In the genomic region with DNA sequence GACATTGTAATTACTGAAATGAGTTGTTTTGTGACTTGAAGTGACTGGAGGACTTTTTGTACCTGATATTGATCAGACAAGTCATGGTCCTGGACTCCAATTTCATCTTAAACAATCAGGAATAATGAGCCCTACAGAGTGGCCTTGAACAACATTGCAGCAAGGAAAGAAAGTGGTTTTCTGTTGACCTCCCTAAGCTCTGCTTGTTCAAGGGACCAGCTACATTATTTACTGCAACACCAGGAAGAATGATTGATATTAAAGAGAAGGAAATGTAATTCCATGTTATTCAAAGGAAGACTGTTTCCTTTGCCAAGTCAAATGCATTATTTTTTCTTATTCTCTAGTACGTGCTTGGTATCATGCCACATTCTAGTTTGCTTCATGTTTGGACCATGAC, we compare ENCODE assay signal across 3 cellular contexts.
TF ChIP-seq lines count a peak whose summit lies in the region.

No MANE protein-coding gene starts in this region.

TF ChIP-seq in WTC11, 78 proteins besides CTCF, POLR2A, EP300 and RAD21 (continued from another document):
- TF ChIP-seq, protein P1, sequence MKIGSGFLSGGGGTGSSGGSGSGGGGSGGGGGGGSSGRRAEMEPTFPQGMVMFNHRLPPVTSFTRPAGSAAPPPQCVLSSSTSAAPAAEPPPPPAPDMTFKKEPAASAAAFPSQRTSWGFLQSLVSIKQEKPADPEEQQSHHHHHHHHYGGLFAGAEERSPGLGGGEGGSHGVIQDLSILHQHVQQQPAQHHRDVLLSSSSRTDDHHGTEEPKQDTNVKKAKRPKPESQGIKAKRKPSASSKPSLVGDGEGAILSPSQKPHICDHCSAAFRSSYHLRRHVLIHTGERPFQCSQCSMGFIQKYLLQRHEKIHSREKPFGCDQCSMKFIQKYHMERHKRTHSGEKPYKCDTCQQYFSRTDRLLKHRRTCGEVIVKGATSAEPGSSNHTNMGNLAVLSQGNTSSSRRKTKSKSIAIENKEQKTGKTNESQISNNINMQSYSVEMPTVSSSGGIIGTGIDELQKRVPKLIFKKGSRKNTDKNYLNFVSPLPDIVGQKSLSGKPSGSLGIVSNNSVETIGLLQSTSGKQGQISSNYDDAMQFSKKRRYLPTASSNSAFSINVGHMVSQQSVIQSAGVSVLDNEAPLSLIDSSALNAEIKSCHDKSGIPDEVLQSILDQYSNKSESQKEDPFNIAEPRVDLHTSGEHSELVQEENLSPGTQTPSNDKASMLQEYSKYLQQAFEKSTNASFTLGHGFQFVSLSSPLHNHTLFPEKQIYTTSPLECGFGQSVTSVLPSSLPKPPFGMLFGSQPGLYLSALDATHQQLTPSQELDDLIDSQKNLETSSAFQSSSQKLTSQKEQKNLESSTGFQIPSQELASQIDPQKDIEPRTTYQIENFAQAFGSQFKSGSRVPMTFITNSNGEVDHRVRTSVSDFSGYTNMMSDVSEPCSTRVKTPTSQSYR (CRISPR knock-in tag; IDR thresholded peaks at IDR 0.05) = no peak
- TF ChIP-seq IRF2 (CRISPR knock-in tag; IDR thresholded peaks at IDR 0.05; ENCODE audit: borderline replicate concordance, low read depth) (no peak), IRF1 (CRISPR knock-in tag; IDR thresholded peaks at IDR 0.05) (no peak), EMX1 (CRISPR knock-in tag; IDR thresholded peaks at IDR 0.05) (no peak), ETV6 (CRISPR knock-in tag; IDR thresholded peaks at IDR 0.05) (no peak)

TF ChIP-seq in endothelial cell of umbilical vein, 7 proteins besides CTCF, POLR2A, EP300 and RAD21 (continued from another document):
- TF ChIP-seq JUN (IDR thresholded peaks at IDR 0.05; ENCODE audit: borderline replicate concordance, insufficient read depth, insufficient read length, low read depth) (no peak), GATA2 (IDR thresholded peaks at IDR 0.05; ENCODE audit: insufficient read depth, insufficient read length, low read depth, low read length) (no peak), POLR2AphosphoS5 (IDR thresholded peaks at IDR 0.05; ENCODE audit: insufficient read depth, low read depth, low read length) (no peak)

TF ChIP-seq in SK-N-SH treated with all-trans-retinoic acid at 6 μM for 48 hours, 23 proteins besides CTCF, POLR2A, EP300 and RAD21 (continued from another document):
- TF ChIP-seq, protein P2, sequence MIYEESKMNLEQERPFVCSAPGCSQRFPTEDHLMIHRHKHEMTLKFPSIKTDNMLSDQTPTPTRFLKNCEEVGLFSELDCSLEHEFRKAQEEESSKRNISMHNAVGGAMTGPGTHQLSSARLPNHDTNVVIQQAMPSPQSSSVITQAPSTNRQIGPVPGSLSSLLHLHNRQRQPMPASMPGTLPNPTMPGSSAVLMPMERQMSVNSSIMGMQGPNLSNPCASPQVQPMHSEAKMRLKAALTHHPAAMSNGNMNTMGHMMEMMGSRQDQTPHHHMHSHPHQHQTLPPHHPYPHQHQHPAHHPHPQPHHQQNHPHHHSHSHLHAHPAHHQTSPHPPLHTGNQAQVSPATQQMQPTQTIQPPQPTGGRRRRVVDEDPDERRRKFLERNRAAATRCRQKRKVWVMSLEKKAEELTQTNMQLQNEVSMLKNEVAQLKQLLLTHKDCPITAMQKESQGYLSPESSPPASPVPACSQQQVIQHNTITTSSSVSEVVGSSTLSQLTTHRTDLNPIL (CRISPR knock-in tag; IDR thresholded peaks at IDR 0.05; ENCODE audit: low read depth) = no peak
- TF ChIP-seq ISL1 (CRISPR knock-in tag; IDR thresholded peaks at IDR 0.05) = no peak
- no peak for TF ChIP-seq GLIS3 (CRISPR knock-in tag; IDR thresholded peaks at IDR 0.05)
